Comparison of ENCODE assay signal across 10 cellular contexts in the genomic region with DNA sequence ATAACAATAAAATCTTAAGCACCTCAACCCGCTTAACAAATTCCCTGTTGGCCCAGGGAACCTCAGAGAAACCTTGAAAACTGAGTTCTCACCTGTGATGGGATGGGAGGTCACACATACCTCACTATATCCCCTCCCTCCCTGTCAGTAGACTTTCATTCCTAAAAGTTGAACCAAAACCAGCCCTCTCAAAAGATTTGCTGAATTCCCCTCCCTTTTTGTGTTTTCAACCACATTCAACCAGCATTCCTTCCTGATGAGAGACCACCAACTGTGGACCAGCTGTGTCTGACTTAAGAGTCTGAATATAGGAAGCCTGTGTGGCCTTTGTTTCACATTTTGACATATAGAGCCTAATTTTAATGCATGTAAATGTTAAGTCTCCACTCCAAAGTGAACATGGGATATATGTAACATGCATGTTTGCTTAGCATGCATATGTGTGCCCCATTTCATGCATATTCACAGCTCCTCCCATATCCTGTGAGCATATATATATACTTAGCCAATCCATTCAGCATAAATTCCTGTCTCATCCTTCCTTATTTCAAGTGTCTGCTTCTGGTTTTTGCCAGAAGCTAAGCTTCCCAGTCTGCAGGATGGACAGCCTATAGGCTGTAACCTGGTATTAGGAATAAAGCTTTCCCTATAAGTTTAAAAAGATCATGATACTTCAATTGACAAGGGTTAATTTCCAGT.
"Had no signal": no experiment of that assay in that cellular context is flagged by ENCODE, and none has a peak within 500 bp of the region (broad histone marks: within the 10 kb centered on the region; RNA-seq: fewer than 3 reads in every experiment).

No MANE protein-coding gene starts in this region.

- DNase-seq: activated CD4-positive, alpha-beta memory T cell treated with anti-CD3 and anti-CD28 coated beads, Interleukin-2, amount 10 ng/mL, durations not matched to agents 7 days and 5 days; activated naive CD8-positive, alpha-beta T cell treated with anti-CD3 and anti-CD28 coated beads, Interleukin-2, amount 10 ng/mL, durations not matched to agents 7 days and 5 days; anterior cingulate cortex; pancreas; stimulated activated CD4-positive, alpha-beta T cell treated with anti-CD3 and anti-CD28 coated beads, Interleukin-4, amount 100 ng/mL, for 4 hours; stomach; T1000 had no signal

- ATAC-seq: pancreas had no signal

- H3K4me1 Mint-ChIP-seq: activated CD4-positive, alpha-beta memory T cell treated with anti-CD3 and anti-CD28 coated beads, Interleukin-2, amount 10 ng/mL, durations not matched to agents 7 days and 5 days; activated naive CD8-positive, alpha-beta T cell treated with anti-CD3 and anti-CD28 coated beads, Interleukin-2, amount 10 ng/mL, durations not matched to agents 7 days and 5 days; neural crest cell had no signal

- H3K36me3 ChIP-seq: esophagus muscularis mucosa, pancreas, stomach, thoracic aorta had no signal

- H3K36me3 Mint-ChIP-seq: activated naive CD8-positive, alpha-beta T cell treated with anti-CD3 and anti-CD28 coated beads, Interleukin-2, amount 10 ng/mL, durations not matched to agents 7 days and 5 days had no signal

- H3K4me3 ChIP-seq: esophagus muscularis mucosa, pancreas, stomach, thoracic aorta had no signal

- H3K27ac ChIP-seq: esophagus muscularis mucosa, pancreas, stomach, thoracic aorta had no signal

- H3K4me1 ChIP-seq: esophagus muscularis mucosa had no signal

- H3K27me3 ChIP-seq: esophagus muscularis mucosa, pancreas, stomach had no signal

- H3K27me3 Mint-ChIP-seq: activated CD4-positive, alpha-beta memory T cell treated with anti-CD3 and anti-CD28 coated beads, Interleukin-2, amount 10 ng/mL, durations not matched to agents 7 days and 5 days; activated naive CD8-positive, alpha-beta T cell treated with anti-CD3 and anti-CD28 coated beads, Interleukin-2, amount 10 ng/mL, durations not matched to agents 7 days and 5 days had no signal

- H3K9me3 ChIP-seq: esophagus muscularis mucosa, pancreas, stomach, thoracic aorta had no signal

- H3K9me3 Mint-ChIP-seq: activated CD4-positive, alpha-beta memory T cell treated with anti-CD3 and anti-CD28 coated beads, Interleukin-2, amount 10 ng/mL, durations not matched to agents 7 days and 5 days; activated naive CD8-positive, alpha-beta T cell treated with anti-CD3 and anti-CD28 coated beads, Interleukin-2, amount 10 ng/mL, durations not matched to agents 7 days and 5 days; neural crest cell had no signal

- H3K4me3 Mint-ChIP-seq: activated CD4-positive, alpha-beta memory T cell treated with anti-CD3 and anti-CD28 coated beads, Interleukin-2, amount 10 ng/mL, durations not matched to agents 7 days and 5 days; activated naive CD8-positive, alpha-beta T cell treated with anti-CD3 and anti-CD28 coated beads, Interleukin-2, amount 10 ng/mL, durations not matched to agents 7 days and 5 days; neural crest cell had no signal
